Comparison of ENCODE assay signal across 9 cellular contexts in the genomic region with DNA sequence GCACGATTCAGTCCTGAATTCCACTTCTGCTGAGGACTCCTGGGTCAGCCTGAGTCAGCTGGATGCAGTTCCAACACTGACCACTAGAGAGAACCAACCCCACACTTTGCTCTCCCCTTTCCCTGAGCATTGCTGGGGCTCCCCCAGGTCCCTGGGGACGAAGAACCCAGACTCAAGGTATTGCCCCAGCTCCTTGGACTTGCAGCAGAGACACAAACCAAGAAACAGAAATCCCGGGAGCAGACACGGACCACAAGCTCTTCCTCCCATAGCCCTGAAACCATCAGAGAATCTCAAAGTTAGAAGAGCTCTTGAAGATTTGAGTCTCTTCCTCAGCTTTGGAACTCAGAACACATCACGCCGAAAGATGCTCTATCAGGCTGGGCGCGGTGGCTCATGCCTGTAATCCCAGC. TPM values are rescaled to one million over a fixed set of nuclear protein-coding genes. Genes with fewer than 3 reads are reported as not detected.
DNase-seq lines count a peak whose midpoint lies in the region; ATAC-seq, FAIRE-seq and TF ChIP-seq lines count a peak whose summit lies in the region.
"Had no signal": no experiment of that assay in that cellular context is flagged by ENCODE, and none has a peak within 500 bp of the region (broad histone marks: within the 10 kb centered on the region; RNA-seq: fewer than 3 reads in every experiment).

No MANE protein-coding gene starts in this region.

- in situ Hi-C loops in Panc1 (cut with HindIII; ENCODE audit: low pct_unique_long_range_greater_than_20kb, low sequenced_read_pairs): no loop called here

- H3K27me3 Mint-ChIP-seq in activated T-cell treated with anti-CD3 and anti-CD28 coated beads, Interleukin-2, amount 50 U/mL, for 4 hours (ENCODE audit: low read depth): no peaks in the 10 kb centered on the region
- H3K27me3 Mint-ChIP-seq in type B pancreatic cell: peaks cover 32% of the 10 kb centered on the region

- no TSS peak for BruUV-seq in Panc1 (replicated peaks; lab: Mats Ljungman, UMichigan)

- TF ChIP-seq CTCF in Panc1 (IDR thresholded peaks at IDR 0.05) (peak; percentile 86), fibroblast of pulmonary artery (IDR thresholded peaks at IDR 0.05; ENCODE audit: low read length, missing control alignments) (peak; percentile 88), pancreas (IDR thresholded peaks at IDR 0.05) (peak; percentile 87 to 96 (median 90)), type B pancreatic cell (conservative IDR thresholded peaks at IDR 0.05) (peak; percentile 87)

- no peaks in the 10 kb centered on the region for H3K9me3 Mint-ChIP-seq in activated T-cell treated with anti-CD3 and anti-CD28 coated beads, Interleukin-2, amount 50 U/mL, for 4 hours
- no peaks in the 10 kb centered on the region for H3K9me3 Mint-ChIP-seq in type B pancreatic cell

- H3K27ac ChIP-seq in Panc1 (ENCODE audit: low read length) (no peak overlapping the region), pancreas (no peak overlapping the region)
- H3K27ac ChIP-seq: skin epidermis had no signal

- no peaks in the 10 kb centered on the region for H3K9me3 ChIP-seq in Panc1 (ENCODE audit: control insufficient read depth, insufficient read depth, low read depth, low read length)
- H3K9me3 ChIP-seq in pancreas: no peaks in the 10 kb centered on the region

- no peaks in the 10 kb centered on the region for H3K36me3 Mint-ChIP-seq in activated T-cell treated with anti-CD3 and anti-CD28 coated beads, Interleukin-2, amount 50 U/mL, for 4 hours (ENCODE audit: insufficient read depth)
- H3K36me3 Mint-ChIP-seq in type B pancreatic cell: no peaks in the 10 kb centered on the region

- H3K4me3 ChIP-seq in Panc1 (ENCODE audit: low read depth in 2 of 2, low read length in 2 of 2): no peak overlapping the region
- no peak overlapping the region for H3K4me3 ChIP-seq in fibroblast of pulmonary artery (replicated peaks; ENCODE audit: low read depth, low read length)
- no peak overlapping the region for H3K4me3 ChIP-seq in pancreas
- H3K4me3 ChIP-seq: skin epidermis had no signal

- CTCF ChIA-PET in Panc1 (lab: Charles Lee): interaction anchor here (0.5 to 2.9 kb wide), 12 partner anchors 10 to 409 kb away, joined by 3 to 14 read pairs (median 4); partner anchors contain the start of gene ERN1

- intact Hi-C loops in Panc1 (cut with micrococcal nuclease; ENCODE audit: unreplicated experiment) (loop anchor here (10.0 kb wide), 3 partner anchors 75 to 215 kb away; partner anchors contain the start of genes ERN1, ICAM2 and PRR29), pancreas (cut with DNase I) (loop anchor here in 2 of 3 donors (10.0 kb wide), 2 partner anchors 215 to 365 kb away; partner anchors contain the start of gene ERN1 (in 2 of the 2))

- no peak for FAIRE-seq in pancreas (lab: Jason Lieb, UNC)

- H3K4me1 Mint-ChIP-seq in activated T-cell treated with anti-CD3 and anti-CD28 coated beads, Interleukin-2, amount 50 U/mL, for 4 hours (ENCODE audit: low read depth): peaks cover 10% of the 10 kb centered on the region
- peaks cover 5% of the 10 kb centered on the region for H3K4me1 Mint-ChIP-seq in type B pancreatic cell (ENCODE audit: unreplicated experiment)

- ATAC-seq in HG03175 (IDR thresholded peaks at IDR 0.05; ENCODE audit: unreplicated experiment) (peak; percentile 62), Panc1 (peak; percentile 93), pancreas (peak; percentile 78 to 93 (median 92))
- peak; percentile 93 to 95 for ATAC-seq in activated T-cell treated with anti-CD3 and anti-CD28 coated beads, Interleukin-2, amount 50 U/mL, for 4 hours

- H3K4me1 ChIP-seq in Panc1 (ENCODE audit: control insufficient read depth, insufficient read depth, low read length) (no peaks in the 10 kb centered on the region), pancreas (no peaks in the 10 kb centered on the region)

- peak; percentile 22 for DNase-seq in NK-92 treated with Interleukin-12 subunit alpha and Interleukin-12 subunit beta, amount 100 ng/mL, for 24 hours (lab: John Stamatoyannopoulos, UW)
- no peak for DNase-seq in NK-92 (lab: John Stamatoyannopoulos, UW; ENCODE audit: unreplicated experiment)
- DNase-seq in Panc1 (ENCODE audit: low read depth, low spot score): peak; percentile 72
- DNase-seq in activated T-cell treated with anti-CD3 and anti-CD28 coated beads, Interleukin-2, amount 50 U/mL, for 4 hours: peak; percentile 70
- DNase-seq in fibroblast of pulmonary artery (ENCODE audit: low read depth): peak; percentile 67
- DNase-seq in pancreas: peak in 4 of 6 donors; percentile 28 to 66 (median 44)
- DNase-seq in type B pancreatic cell (ENCODE audit: extremely low spot score, unreplicated experiment): no peak

- POLR2A ChIA-PET in Panc1 (lab: Charles Lee): no interaction called here

- H3K36me3 ChIP-seq in Panc1 (ENCODE audit: control insufficient read depth, insufficient read depth, low read length) (no peaks in the 10 kb centered on the region), pancreas (no peaks in the 10 kb centered on the region)

- H3K27ac Mint-ChIP-seq in type B pancreatic cell: no peak overlapping the region

- H3K27me3 ChIP-seq in Panc1 (ENCODE audit: control insufficient read depth, insufficient read depth, low read length) (no peaks in the 10 kb centered on the region), pancreas (no peaks in the 10 kb centered on the region)

- H3K4me3 Mint-ChIP-seq in activated T-cell treated with anti-CD3 and anti-CD28 coated beads, Interleukin-2, amount 50 U/mL, for 4 hours: no peak overlapping the region
- no peak overlapping the region for H3K4me3 Mint-ChIP-seq in type B pancreatic cell

- 28 to 39% methylated on average over 8 of the region's 8 CpGs for WGBS in pancreas, 2 donors

RNA-seq across cellular contexts. Expression of gene GH1, which starts 0.7 kb away (rescaled TPM):
- total RNA-seq in Panc1 (2021; ENCODE audit: unreplicated experiment): not detected
- not detected for polyA plus RNA-seq in Panc1 (2012; ENCODE audit: insufficient read length)
- not detected for total RNA-seq in activated T-cell treated with anti-CD3 and anti-CD28 coated beads, Interleukin-2, amount 50 U/mL, for 4 hours
- not detected for total RNA-seq in pancreas
- polyA plus RNA-seq in pancreas: not detected
- total RNA-seq in type B pancreatic cell (ENCODE audit: low replicate concordance): not detected in 2 replicates

RNA-seq across cellular contexts. Expression of gene CSHL1, which starts 8.3 kb away (rescaled TPM):
- total RNA-seq in Panc1 (2021; ENCODE audit: unreplicated experiment): not detected
- not detected for polyA plus RNA-seq in Panc1 (2012; ENCODE audit: insufficient read length)
- not detected for total RNA-seq in activated T-cell treated with anti-CD3 and anti-CD28 coated beads, Interleukin-2, amount 50 U/mL, for 4 hours
- total RNA-seq in pancreas: not detected
- not detected for polyA plus RNA-seq in pancreas
- total RNA-seq in type B pancreatic cell (ENCODE audit: low replicate concordance): not detected in 2 replicates

RNA-seq across cellular contexts. Expression of gene CD79B, which starts 12.8 kb away (rescaled TPM):
- not detected for total RNA-seq in Panc1 (2021; ENCODE audit: unreplicated experiment)
- polyA plus RNA-seq in Panc1 (2012; ENCODE audit: insufficient read length): not detected
- total RNA-seq in activated T-cell treated with anti-CD3 and anti-CD28 coated beads, Interleukin-2, amount 50 U/mL, for 4 hours: 10 to 100 TPM; 15.3 to 21.6 (median 17.1) TPM
- total RNA-seq in pancreas: 1 to 10 TPM in 1 of 6 donors, under 1 TPM in 5; 0.20 to 1.2 (median 0.61) TPM
- 1 to 10 TPM; 1.1 to 1.2 TPM for polyA plus RNA-seq in pancreas
- not detected in 2 replicates for total RNA-seq in type B pancreatic cell (ENCODE audit: low replicate concordance)

RNA-seq across cellular contexts. Expression of gene CSH1, which starts 22.9 kb away (rescaled TPM):
- total RNA-seq in Panc1 (2021; ENCODE audit: unreplicated experiment) (not detected), pancreas (not detected), type B pancreatic cell (ENCODE audit: low replicate concordance) (not detected in 2 replicates)
- polyA plus RNA-seq in Panc1 (2012; ENCODE audit: insufficient read length): not detected
- not detected for total RNA-seq in activated T-cell treated with anti-CD3 and anti-CD28 coated beads, Interleukin-2, amount 50 U/mL, for 4 hours
- not detected for polyA plus RNA-seq in pancreas

RNA-seq across cellular contexts. Expression of gene GH2, which starts 37.6 kb away (rescaled TPM):
- not detected for total RNA-seq in Panc1 (2021; ENCODE audit: unreplicated experiment)
- polyA plus RNA-seq in Panc1 (2012; ENCODE audit: insufficient read length): not detected
- total RNA-seq in activated T-cell treated with anti-CD3 and anti-CD28 coated beads, Interleukin-2, amount 50 U/mL, for 4 hours: not detected
- not detected for total RNA-seq in pancreas
- not detected for polyA plus RNA-seq in pancreas
- total RNA-seq in type B pancreatic cell (ENCODE audit: low replicate concordance): not detected in 2 replicates

Comparison
In these comparisons a context has a peak if more than half of its experiments do, and no peak if none do; other contexts are left out.
1. DNase-seq: peak in NK-92 treated with Interleukin-12 subunit alpha and Interleukin-12 subunit beta, amount 100 ng/mL, for 24 hours (single experiment), Panc1 (single experiment), activated T-cell treated with anti-CD3 and anti-CD28 coated beads, Interleukin-2, amount 50 U/mL, for 4 hours (single experiment), fibroblast of pulmonary artery (single experiment) and pancreas (4 of 6); none in NK-92 (single experiment) and type B pancreatic cell (single experiment).
2. RNA of gene CD79B, which starts 12.8 kb away (total RNA-seq): 15.3 to 21.6 TPM in activated T-cell treated with anti-CD3 and anti-CD28 coated beads, Interleukin-2, amount 50 U/mL, for 4 hours; 0.20 to 1.2 TPM in pancreas, not detected in type B pancreatic cell and not detected in Panc1 (single experiment); every median in the first group is over 4 times any median in the second.
3. Peak in every context shown above with its lines, with median percentiles within 50 percentile points of each other: ATAC-seq and CTCF ChIP-seq.